ENCODE assay signal across 7 cellular contexts in the genomic region with DNA sequence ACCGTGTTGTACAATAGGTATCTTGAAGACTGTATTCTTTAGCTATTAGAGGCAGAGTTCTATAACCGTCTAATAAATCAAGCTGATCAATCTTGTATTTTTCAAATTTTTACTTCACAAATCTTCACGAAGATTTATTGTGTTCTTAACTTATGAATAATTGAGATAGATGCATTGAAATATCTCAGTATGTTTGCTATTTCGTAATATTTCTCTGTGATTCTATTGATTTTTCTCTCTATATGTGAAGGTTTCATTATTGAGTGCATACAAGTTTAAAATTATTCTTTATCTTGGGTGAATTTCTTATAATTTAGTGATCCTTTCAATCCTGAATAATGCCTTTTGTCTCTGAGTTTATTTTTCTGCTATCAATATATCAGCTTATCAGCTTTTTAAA.
"Had no signal": no experiment of that assay in that cellular context is flagged by ENCODE, and none has a peak within 500 bp of the region (broad histone marks: within the 10 kb centered on the region; RNA-seq: fewer than 3 reads in every experiment).

No MANE protein-coding gene starts in this region.

- ATAC-seq: GM12878 had no signal

- DNase-seq: GDM1, GF-D8 had no signal

- H3K4me3 ChIP-seq: GM12878 had no signal

- FAIRE-seq: GM12878, GM12891, GM12892, GM18507, GM19239 had no signal
